Comparison of ENCODE assay signal across 1 cellular context in the genomic region with DNA sequence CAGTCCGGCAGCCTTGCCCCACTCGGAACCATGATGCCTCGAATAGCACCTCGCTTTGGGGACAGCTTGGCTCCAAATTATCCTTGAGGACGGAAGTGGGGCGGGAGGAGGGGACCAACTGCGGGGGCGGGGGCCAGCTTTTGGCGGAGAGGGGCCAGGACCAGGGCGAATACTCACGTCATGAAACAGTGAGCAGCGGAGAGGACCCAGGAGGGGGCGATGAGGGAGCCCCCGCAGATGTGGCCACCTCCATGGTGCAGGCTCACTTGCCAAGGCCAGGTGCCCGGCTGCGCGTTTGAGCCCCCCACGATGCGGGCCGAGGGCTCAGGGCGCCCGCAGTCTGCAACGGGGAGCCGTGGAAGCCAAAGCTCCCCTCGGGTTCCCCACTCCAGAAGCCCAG.
TF ChIP-seq lines count a peak whose summit lies in the region.

No MANE protein-coding gene starts in this region.

TF ChIP-seq in K562, 482 proteins besides CTCF, POLR2A, EP300 and RAD21:
- TF ChIP-seq, protein P1, sequence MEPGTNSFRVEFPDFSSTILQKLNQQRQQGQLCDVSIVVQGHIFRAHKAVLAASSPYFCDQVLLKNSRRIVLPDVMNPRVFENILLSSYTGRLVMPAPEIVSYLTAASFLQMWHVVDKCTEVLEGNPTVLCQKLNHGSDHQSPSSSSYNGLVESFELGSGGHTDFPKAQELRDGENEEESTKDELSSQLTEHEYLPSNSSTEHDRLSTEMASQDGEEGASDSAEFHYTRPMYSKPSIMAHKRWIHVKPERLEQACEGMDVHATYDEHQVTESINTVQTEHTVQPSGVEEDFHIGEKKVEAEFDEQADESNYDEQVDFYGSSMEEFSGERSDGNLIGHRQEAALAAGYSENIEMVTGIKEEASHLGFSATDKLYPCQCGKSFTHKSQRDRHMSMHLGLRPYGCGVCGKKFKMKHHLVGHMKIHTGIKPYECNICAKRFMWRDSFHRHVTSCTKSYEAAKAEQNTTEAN (CRISPR knock-in tag; IDR thresholded peaks at IDR 0.05), result no peak
- TF ChIP-seq EGR1 (conservative IDR thresholded peaks at IDR 0.05) (peak; percentile 31; the same call in 1 of the 2 replicates), NFRKB (IDR thresholded peaks at IDR 0.05; ENCODE audit: low read depth) (no peak)
